ENCODE assay signal across 1 cellular context in the genomic region with DNA sequence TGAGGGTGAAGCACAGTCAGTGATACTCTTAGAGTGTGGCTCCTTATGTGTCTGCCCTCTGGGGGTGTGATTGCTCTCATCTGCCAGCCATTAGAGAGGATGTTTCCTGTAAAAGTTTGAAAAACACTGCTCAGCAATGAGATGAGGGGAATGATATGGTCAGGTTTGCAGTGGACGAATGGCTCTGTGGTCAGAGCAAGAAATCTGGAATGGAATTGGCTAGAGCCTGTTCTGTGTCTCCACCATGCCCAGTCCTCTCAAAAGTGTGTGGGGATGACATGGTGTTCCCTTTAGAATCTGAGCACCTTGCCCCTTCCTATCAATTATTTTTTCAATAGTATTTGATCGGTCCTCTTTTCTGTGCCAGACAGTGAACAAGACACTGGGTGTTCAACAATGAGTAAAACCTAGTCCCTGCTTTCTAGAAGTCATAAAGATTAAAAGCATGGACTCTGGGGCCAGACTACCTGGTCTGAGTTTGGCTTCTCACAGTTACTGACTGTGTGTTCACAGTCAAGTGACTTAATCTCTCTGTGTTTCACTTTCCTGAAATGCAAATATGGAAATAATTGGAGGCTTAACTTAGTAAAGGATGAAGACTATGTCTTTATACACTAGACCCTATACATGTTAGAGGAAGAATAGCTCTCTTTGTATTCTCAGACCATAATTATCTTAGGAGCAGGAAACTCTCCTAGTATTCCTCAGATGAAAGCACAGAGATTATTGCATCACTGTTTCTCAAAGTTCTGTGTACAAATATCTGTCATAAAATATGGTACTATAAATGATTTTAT.
TF ChIP-seq lines count a peak whose summit lies in the region.

No MANE protein-coding gene starts in this region.

TF ChIP-seq in HepG2, 621 proteins besides CTCF, POLR2A, EP300 and RAD21 (continued from another document):
- TF ChIP-seq, protein P1, sequence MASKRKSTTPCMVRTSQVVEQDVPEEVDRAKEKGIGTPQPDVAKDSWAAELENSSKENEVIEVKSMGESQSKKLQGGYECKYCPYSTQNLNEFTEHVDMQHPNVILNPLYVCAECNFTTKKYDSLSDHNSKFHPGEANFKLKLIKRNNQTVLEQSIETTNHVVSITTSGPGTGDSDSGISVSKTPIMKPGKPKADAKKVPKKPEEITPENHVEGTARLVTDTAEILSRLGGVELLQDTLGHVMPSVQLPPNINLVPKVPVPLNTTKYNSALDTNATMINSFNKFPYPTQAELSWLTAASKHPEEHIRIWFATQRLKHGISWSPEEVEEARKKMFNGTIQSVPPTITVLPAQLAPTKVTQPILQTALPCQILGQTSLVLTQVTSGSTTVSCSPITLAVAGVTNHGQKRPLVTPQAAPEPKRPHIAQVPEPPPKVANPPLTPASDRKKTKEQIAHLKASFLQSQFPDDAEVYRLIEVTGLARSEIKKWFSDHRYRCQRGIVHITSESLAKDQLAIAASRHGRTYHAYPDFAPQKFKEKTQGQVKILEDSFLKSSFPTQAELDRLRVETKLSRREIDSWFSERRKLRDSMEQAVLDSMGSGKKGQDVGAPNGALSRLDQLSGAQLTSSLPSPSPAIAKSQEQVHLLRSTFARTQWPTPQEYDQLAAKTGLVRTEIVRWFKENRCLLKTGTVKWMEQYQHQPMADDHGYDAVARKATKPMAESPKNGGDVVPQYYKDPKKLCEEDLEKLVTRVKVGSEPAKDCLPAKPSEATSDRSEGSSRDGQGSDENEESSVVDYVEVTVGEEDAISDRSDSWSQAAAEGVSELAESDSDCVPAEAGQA (IDR thresholded peaks at IDR 0.05; ENCODE audit: low read depth): no peak
- TF ChIP-seq, protein P1 (CRISPR knock-in tag; IDR thresholded peaks at IDR 0.05; ENCODE audit: borderline replicate concordance): no peak
- TF ChIP-seq, protein P2, sequence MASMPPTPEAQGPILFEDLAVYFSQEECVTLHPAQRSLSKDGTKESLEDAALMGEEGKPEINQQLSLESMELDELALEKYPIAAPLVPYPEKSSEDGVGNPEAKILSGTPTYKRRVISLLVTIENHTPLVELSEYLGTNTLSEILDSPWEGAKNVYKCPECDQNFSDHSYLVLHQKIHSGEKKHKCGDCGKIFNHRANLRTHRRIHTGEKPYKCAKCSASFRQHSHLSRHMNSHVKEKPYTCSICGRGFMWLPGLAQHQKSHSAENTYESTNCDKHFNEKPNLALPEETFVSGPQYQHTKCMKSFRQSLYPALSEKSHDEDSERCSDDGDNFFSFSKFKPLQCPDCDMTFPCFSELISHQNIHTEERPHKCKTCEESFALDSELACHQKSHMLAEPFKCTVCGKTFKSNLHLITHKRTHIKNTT (CRISPR knock-in tag; IDR thresholded peaks at IDR 0.05): no peak
- no peak for TF ChIP-seq ZNF432 (CRISPR knock-in tag; IDR thresholded peaks at IDR 0.05; ENCODE audit: borderline replicate concordance)
- TF ChIP-seq, protein P3, sequence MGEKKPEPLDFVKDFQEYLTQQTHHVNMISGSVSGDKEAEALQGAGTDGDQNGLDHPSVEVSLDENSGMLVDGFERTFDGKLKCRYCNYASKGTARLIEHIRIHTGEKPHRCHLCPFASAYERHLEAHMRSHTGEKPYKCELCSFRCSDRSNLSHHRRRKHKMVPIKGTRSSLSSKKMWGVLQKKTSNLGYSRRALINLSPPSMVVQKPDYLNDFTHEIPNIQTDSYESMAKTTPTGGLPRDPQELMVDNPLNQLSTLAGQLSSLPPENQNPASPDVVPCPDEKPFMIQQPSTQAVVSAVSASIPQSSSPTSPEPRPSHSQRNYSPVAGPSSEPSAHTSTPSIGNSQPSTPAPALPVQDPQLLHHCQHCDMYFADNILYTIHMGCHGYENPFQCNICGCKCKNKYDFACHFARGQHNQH (CRISPR knock-in tag; IDR thresholded peaks at IDR 0.05): 0 out of 2 replicates have a peak, but pooled peaks have one; percentile 14
- no peak for TF ChIP-seq ZNF644 (CRISPR knock-in tag; IDR thresholded peaks at IDR 0.05; ENCODE audit: low read depth)
- TF ChIP-seq CEBPB (IDR thresholded peaks at IDR 0.05; ENCODE audit: borderline replicate concordance, low read depth, low read length): peak; percentile 80
- TF ChIP-seq PAWR (CRISPR knock-in tag; IDR thresholded peaks at IDR 0.05; ENCODE audit: borderline replicate concordance): no peak
- TF ChIP-seq, protein P4, sequence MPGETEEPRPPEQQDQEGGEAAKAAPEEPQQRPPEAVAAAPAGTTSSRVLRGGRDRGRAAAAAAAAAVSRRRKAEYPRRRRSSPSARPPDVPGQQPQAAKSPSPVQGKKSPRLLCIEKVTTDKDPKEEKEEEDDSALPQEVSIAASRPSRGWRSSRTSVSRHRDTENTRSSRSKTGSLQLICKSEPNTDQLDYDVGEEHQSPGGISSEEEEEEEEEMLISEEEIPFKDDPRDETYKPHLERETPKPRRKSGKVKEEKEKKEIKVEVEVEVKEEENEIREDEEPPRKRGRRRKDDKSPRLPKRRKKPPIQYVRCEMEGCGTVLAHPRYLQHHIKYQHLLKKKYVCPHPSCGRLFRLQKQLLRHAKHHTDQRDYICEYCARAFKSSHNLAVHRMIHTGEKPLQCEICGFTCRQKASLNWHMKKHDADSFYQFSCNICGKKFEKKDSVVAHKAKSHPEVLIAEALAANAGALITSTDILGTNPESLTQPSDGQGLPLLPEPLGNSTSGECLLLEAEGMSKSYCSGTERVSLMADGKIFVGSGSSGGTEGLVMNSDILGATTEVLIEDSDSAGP (CRISPR knock-in tag; IDR thresholded peaks at IDR 0.05; ENCODE audit: borderline replicate concordance): no peak
- TF ChIP-seq HIVEP1 (CRISPR knock-in tag; IDR thresholded peaks at IDR 0.05): no peak
- 0 out of 2 replicates have a peak, but pooled peaks have one; percentile 55 for TF ChIP-seq GZF1 (CRISPR knock-in tag; IDR thresholded peaks at IDR 0.05)
- peak; percentile 32; the same call in 1 of the 2 replicates for TF ChIP-seq TARDBP (CRISPR knock-in tag; IDR thresholded peaks at IDR 0.05)
